12 cellular contexts compared by ENCODE assay signal in the genomic region with DNA sequence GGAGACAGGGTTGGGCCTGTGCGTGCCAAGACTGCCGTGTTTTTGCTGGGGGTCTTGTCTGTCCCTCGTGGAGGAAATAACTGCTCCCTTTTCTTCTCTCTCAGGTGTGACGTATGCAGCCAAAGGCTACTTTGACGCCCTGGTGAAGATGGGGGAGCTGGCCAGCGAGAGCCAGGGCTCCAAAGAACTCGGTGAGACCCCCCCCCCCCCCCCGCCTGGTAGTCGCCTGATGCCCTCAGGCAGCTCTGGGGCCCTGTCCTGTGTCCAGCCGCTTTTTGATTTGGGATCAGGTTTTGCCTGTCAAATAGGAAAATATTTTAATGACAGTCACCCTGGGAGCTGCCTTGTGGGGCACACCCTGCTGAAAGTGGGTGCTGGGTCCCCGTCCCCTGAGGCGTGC. TPM values are rescaled to one million over a fixed set of nuclear protein-coding genes. Genes with fewer than 3 reads are reported as not detected.
DNase-seq lines count a peak whose midpoint lies in the region; ATAC-seq and TF ChIP-seq lines count a peak whose summit lies in the region.
"Had no signal": no experiment of that assay in that cellular context is flagged by ENCODE, and none has a peak within 500 bp of the region (broad histone marks: within the 10 kb centered on the region; RNA-seq: fewer than 3 reads in every experiment).

No MANE protein-coding gene starts in this region.

- no peaks in the 10 kb centered on the region for H3F3A ChIP-seq in smooth muscle cell (ENCODE audit: low read depth)

- peaks cover 46% of the 10 kb centered on the region for H3K36me3 ChIP-seq in lower lobe of right lung
- no peaks in the 10 kb centered on the region for H3K36me3 ChIP-seq in smooth muscle cell (ENCODE audit: low read depth)
- H3K36me3 ChIP-seq: BLaER1 treated with 17β-estradiol and CSF1 and Interleukin-3, amounts not matched to agents 10 nM and 100 nM had no signal

- H3K4me3 ChIP-seq in lower lobe of right lung, result no peak overlapping the region
- H3K4me3 ChIP-seq in smooth muscle cell, result no peak overlapping the region
- H3K4me3 ChIP-seq: BLaER1 treated with 17β-estradiol and CSF1 and Interleukin-3, amounts not matched to agents 10 nM and 100 nM had no signal

- H3K27ac Mint-ChIP-seq in CD4-positive, alpha-beta T cell, result no peak overlapping the region
- H3K27ac Mint-ChIP-seq in brain, result peak overlapping the region; percentile 93 to 99 (median 96)
- H3K27ac Mint-ChIP-seq in T-cell, result no peak overlapping the region
- H3K27ac Mint-ChIP-seq: activated CD4-positive, alpha-beta memory T cell treated with anti-CD3 and anti-CD28 coated beads for 36 hours had no signal

- no peaks in the 10 kb centered on the region for H3K9me3 Mint-ChIP-seq in CD4-positive, alpha-beta T cell
- H3K9me3 Mint-ChIP-seq in brain, result peaks cover 0 to 1% (median 0%) of the 10 kb centered on the region in 5 experiments
- no peaks in the 10 kb centered on the region for H3K9me3 Mint-ChIP-seq in T-cell
- H3K9me3 Mint-ChIP-seq: activated CD4-positive, alpha-beta memory T cell treated with anti-CD3 and anti-CD28 coated beads for 36 hours had no signal

- H3K4me1 ChIP-seq in lower lobe of right lung, result peaks cover 49% of the 10 kb centered on the region
- H3K4me1 ChIP-seq in smooth muscle cell (ENCODE audit: low read depth), result peaks cover 14% of the 10 kb centered on the region

- no peak overlapping the region for H2AFZ ChIP-seq in smooth muscle cell (ENCODE audit: low read depth)

- H3K4me2 ChIP-seq in smooth muscle cell, result peak overlapping the region; percentile 60
- H3K4me2 ChIP-seq: KMS-11 had no signal

- no peak for DNase-seq in CD4-positive, alpha-beta T cell
- DNase-seq in lower lobe of right lung, result no peak
- DNase-seq in smooth muscle cell (lab: John Stamatoyannopoulos, UW; ENCODE audit: unreplicated experiment), result no peak
- no peak for DNase-seq in activated naive CD4-positive, alpha-beta T cell (lab: John Stamatoyannopoulos, UW)
- DNase-seq in SW480 (ENCODE audit: low spot score), result no peak
- no peak for DNase-seq in NCI-H1436 (lab: John Stamatoyannopoulos, UW)
- DNase-seq in T-cell, result no peak
- DNase-seq: RPMI8226 had no signal

- H3K4me1 Mint-ChIP-seq in CD4-positive, alpha-beta T cell (ENCODE audit: low read depth), result peaks cover 5% of the 10 kb centered on the region
- H3K4me1 Mint-ChIP-seq in brain (peaks cover 51% of the 10 kb centered on the region), T-cell (peaks cover 0 to 5% (median 5%) of the 10 kb centered on the region in 3 donors)

- peaks cover 31% of the 10 kb centered on the region for H4K20me1 ChIP-seq in smooth muscle cell (ENCODE audit: low read depth)

- no peak for TF ChIP-seq CTCF in CD4-positive, alpha-beta T cell (IDR thresholded peaks at IDR 0.05)
- no peak for TF ChIP-seq CTCF in brain (conservative IDR thresholded peaks at IDR 0.05)
- TF ChIP-seq CTCF in lower lobe of right lung (IDR thresholded peaks at IDR 0.05), result no peak
- no peak for TF ChIP-seq CTCF in smooth muscle cell (IDR thresholded peaks at IDR 0.05; ENCODE audit: borderline replicate concordance, insufficient read depth, poor library complexity, severe bottlenecking)

- H3K27me3 Mint-ChIP-seq in CD4-positive, alpha-beta T cell, result no peaks in the 10 kb centered on the region
- H3K27me3 Mint-ChIP-seq in brain (no peaks in the 10 kb centered on the region), T-cell (no peaks in the 10 kb centered on the region)
- H3K27me3 Mint-ChIP-seq: activated CD4-positive, alpha-beta memory T cell treated with anti-CD3 and anti-CD28 coated beads for 36 hours had no signal

- WGBS in smooth muscle cell (ENCODE audit: low lambda C conversion rate), result 76% methylated on average over 12 of the region's 12 CpGs

- POLR2A ChIA-PET in CD4-positive, alpha-beta T cell (lab: Charles Lee), result no interaction called here
- POLR2A ChIA-PET in T-cell (lab: Charles Lee), result no interaction called here

- CTCF ChIA-PET in CD4-positive, alpha-beta T cell (lab: Charles Lee), result no interaction called here
- CTCF ChIA-PET in T-cell (lab: Charles Lee), result no interaction called here

- H3K4me3 Mint-ChIP-seq in CD4-positive, alpha-beta T cell, result no peak overlapping the region
- peak overlapping the region in 4 of 5 experiments; percentile 33 to 75 (median 52) for H3K4me3 Mint-ChIP-seq in brain
- H3K4me3 Mint-ChIP-seq in T-cell, result no peak overlapping the region
- H3K4me3 Mint-ChIP-seq: activated CD4-positive, alpha-beta memory T cell treated with anti-CD3 and anti-CD28 coated beads for 36 hours had no signal

- no peaks in the 10 kb centered on the region for H3K27me3 ChIP-seq in CD4-positive, alpha-beta T cell (ENCODE audit: control insufficient read depth, insufficient read depth, low read length)
- H3K27me3 ChIP-seq in lower lobe of right lung (ENCODE audit: low read depth) (no peaks in the 10 kb centered on the region), smooth muscle cell (ENCODE audit: low read depth) (no peaks in the 10 kb centered on the region)

- ATAC-seq in CD4-positive, alpha-beta T cell (ENCODE audit: poor library complexity), result peak; percentile 24
- no peak for ATAC-seq in lower lobe of right lung
- ATAC-seq in T-cell (replicated peaks in 1 of 4), result no peak

- H3K27ac ChIP-seq in CD4-positive, alpha-beta T cell (ENCODE audit: low read depth, low read length), result no peak overlapping the region
- H3K27ac ChIP-seq in lower lobe of right lung (peak overlapping the region; percentile 80), smooth muscle cell (ENCODE audit: low read depth) (peak overlapping the region; percentile 82)
- H3K27ac ChIP-seq: BLaER1 treated with 17β-estradiol and CSF1 and Interleukin-3, amounts not matched to agents 10 nM and 100 nM; KMS-11 had no signal

- intact Hi-C loops in CD4-positive, alpha-beta T cell (cut with DNase I, micrococcal nuclease), result no loop called here
- intact Hi-C loops in lower lobe of right lung (cut with DNase I), result no loop called here

- H3K9ac ChIP-seq in smooth muscle cell (ENCODE audit: low read depth), result peak overlapping the region; percentile 46
- H3K9ac ChIP-seq: KMS-11 had no signal

- no peaks in the 10 kb centered on the region for H3K36me3 Mint-ChIP-seq in CD4-positive, alpha-beta T cell (ENCODE audit: low read depth)
- H3K36me3 Mint-ChIP-seq in brain (peaks cover 47% of the 10 kb centered on the region), T-cell (peaks cover 3% of the 10 kb centered on the region)
- H3K36me3 Mint-ChIP-seq: activated CD4-positive, alpha-beta memory T cell treated with anti-CD3 and anti-CD28 coated beads for 36 hours had no signal

- peaks cover 34% of the 10 kb centered on the region for H3K79me2 ChIP-seq in smooth muscle cell (ENCODE audit: low read depth)

- no peaks in the 10 kb centered on the region for H3K9me3 ChIP-seq in CD4-positive, alpha-beta T cell (ENCODE audit: control insufficient read depth, low read length)
- no peaks in the 10 kb centered on the region for H3K9me3 ChIP-seq in lower lobe of right lung
- H3K9me3 ChIP-seq in smooth muscle cell (replicated peaks; ENCODE audit: low read depth), result no peaks in the 10 kb centered on the region
- H3K9me3 ChIP-seq: BLaER1 treated with 17β-estradiol and CSF1 and Interleukin-3, amounts not matched to agents 10 nM and 100 nM had no signal

RNA-seq across cellular contexts. Expression of gene BAIAP2, which starts 22.8 kb away (rescaled TPM):
- total RNA-seq in CD4-positive, alpha-beta T cell, result 1 to 10 TPM; 4.2 to 4.9 TPM
- polyA plus RNA-seq in brain (ENCODE audit: insufficient read depth, low read depth, low replicate concordance), result 87.8 TPM
- total RNA-seq in lower lobe of right lung, result 119 TPM
- 27.8 and 41.9 TPM in 2 replicates for total RNA-seq in smooth muscle cell
- polyA plus RNA-seq in smooth muscle cell, result 26.6 and 47.2 TPM in 2 replicates
- 10 to 100 TPM in 3 of 5 donors, 1 to 10 TPM in 2; 6.3 to 12.0 (median 10.1) TPM for total RNA-seq in T-cell

Comparison
In these comparisons a context has a peak if more than half of its experiments do, and no peak if none do; other contexts are left out.
1. H3K27ac Mint-ChIP-seq: peak in brain (5 of 5); none in CD4-positive, alpha-beta T cell (single experiment) and T-cell (0 of 2).
2. H3K4me3 Mint-ChIP-seq: peak in brain (4 of 5); none in CD4-positive, alpha-beta T cell (single experiment) and T-cell (0 of 3).